20 cellular contexts compared by ENCODE assay signal in the genomic region with DNA sequence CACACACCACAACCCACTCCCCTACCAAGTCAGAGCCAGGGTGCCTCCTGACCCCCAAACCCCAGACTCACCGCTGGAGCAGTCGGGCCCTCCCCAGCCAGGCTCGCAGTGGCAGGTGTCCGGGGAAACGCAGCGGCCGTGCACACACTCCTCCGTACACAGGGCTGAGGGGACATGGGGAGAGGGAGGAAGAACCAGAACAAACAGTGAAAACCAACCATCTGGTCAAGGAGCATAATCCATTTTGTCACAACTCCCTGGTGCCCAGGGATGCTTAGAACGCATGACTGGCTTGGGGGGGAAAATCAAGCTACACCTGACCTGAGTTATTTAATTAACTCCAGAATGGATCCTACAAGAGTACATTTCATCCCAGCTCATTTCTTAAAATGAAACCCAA.
A peak's percentile ranks its signal among the peaks of the same experiment; 100 is the strongest.
DNase-seq lines count a peak whose midpoint lies in the region; ATAC-seq and TF ChIP-seq lines count a peak whose summit lies in the region.
"Had no signal": no experiment of that assay in that cellular context is flagged by ENCODE, and none has a peak within 500 bp of the region (broad histone marks: within the 10 kb centered on the region; RNA-seq: fewer than 3 reads in every experiment).

No MANE protein-coding gene starts in this region.

- no peak overlapping the region for H3K4me3 Mint-ChIP-seq in neural progenitor cell
- H3K4me3 Mint-ChIP-seq in activated CD8-positive, alpha-beta memory T cell treated with anti-CD3 and anti-CD28 coated beads, Interleukin-2, amount 10 ng/mL, durations not matched to agents 7 days and 5 days = no peak overlapping the region
- H3K4me3 Mint-ChIP-seq: CD4-positive, CD25-positive, alpha-beta regulatory T cell; GM23338; HFFc6 had no signal

- peak; percentile 54 for DNase-seq in COLO668 (lab: John Stamatoyannopoulos, UW; ENCODE audit: unreplicated experiment)
- peak; percentile 39 for DNase-seq in NCI-H2171 (lab: John Stamatoyannopoulos, UW)
- peak; percentile 54 for DNase-seq in SHP77 treated with DMSO at 0.1 percent for 48 hours (lab: John Stamatoyannopoulos, UW)
- DNase-seq in neural progenitor cell (ENCODE audit: low spot score) = no peak
- no peak for DNase-seq in RPMI8226
- DNase-seq in HAP-1 (ENCODE audit: low spot score in 2 of 2) = no peak
- no peak for DNase-seq in activated CD8-positive, alpha-beta memory T cell treated with anti-CD3 and anti-CD28 coated beads, Interleukin-2, amount 10 ng/mL, durations not matched to agents 7 days and 5 days
- DNase-seq in omental fat pad (ENCODE audit: low spot score) = no peak
- DNase-seq: AML-193; Calu3; CD4-positive, CD25-positive, alpha-beta regulatory T cell; DND-41; GF-D8; HFFc6; KG1; NCI-H1048; NCI-H146; NCI-H510A had no signal

- in situ Hi-C loops in HAP-1 (cut with MboI; ENCODE audit: low sequenced_read_pairs) = no loop called here

- no peaks in the 10 kb centered on the region for H3K9me3 Mint-ChIP-seq in neural progenitor cell
- no peaks in the 10 kb centered on the region for H3K9me3 Mint-ChIP-seq in activated CD8-positive, alpha-beta memory T cell treated with anti-CD3 and anti-CD28 coated beads, Interleukin-2, amount 10 ng/mL, durations not matched to agents 7 days and 5 days (ENCODE audit: low read depth)
- H3K9me3 Mint-ChIP-seq: GM23338, HFFc6 had no signal

- TF ChIP-seq CTCF in neural progenitor cell (IDR thresholded peaks at IDR 0.05) (no peak), omental fat pad (IDR thresholded peaks at IDR 0.05) (no peak)

- H3K27me3 Mint-ChIP-seq in neural progenitor cell (ENCODE audit: insufficient read depth, low read depth) = peaks cover 4% of the 10 kb centered on the region
- H3K27me3 Mint-ChIP-seq in activated CD8-positive, alpha-beta memory T cell treated with anti-CD3 and anti-CD28 coated beads, Interleukin-2, amount 10 ng/mL, durations not matched to agents 7 days and 5 days = peaks cover 15% of the 10 kb centered on the region

- ATAC-seq in activated CD8-positive, alpha-beta memory T cell treated with anti-CD3 and anti-CD28 coated beads, Interleukin-2, amount 10 ng/mL, durations not matched to agents 7 days and 5 days = no peak
- no peak for ATAC-seq in omental fat pad (ENCODE audit: low FRiP score)
- ATAC-seq: GM23338, SK-N-SH treated with all-trans-retinoic acid at 6 μM for 48 hours had no signal

- H2AFZ ChIP-seq in neural progenitor cell (replicated peaks) = no peak overlapping the region
- H2AFZ ChIP-seq: GM23338 had no signal

- H3K27ac Mint-ChIP-seq in neural progenitor cell = peak overlapping the region; percentile 91
- H3K27ac Mint-ChIP-seq in activated CD8-positive, alpha-beta memory T cell treated with anti-CD3 and anti-CD28 coated beads, Interleukin-2, amount 10 ng/mL, durations not matched to agents 7 days and 5 days = no peak overlapping the region
- H3K27ac Mint-ChIP-seq: CD4-positive, CD25-positive, alpha-beta regulatory T cell; GM23338; HFFc6 had no signal

- H3K27ac ChIP-seq in neural progenitor cell = no peak overlapping the region

- no peaks in the 10 kb centered on the region for H3K27me3 ChIP-seq in neural progenitor cell
- H3K27me3 ChIP-seq in HAP-1 (ENCODE audit: low read depth) = peaks cover 76% of the 10 kb centered on the region

- H3K4me2 ChIP-seq in neural progenitor cell = no peak overlapping the region
- H3K4me2 ChIP-seq: GM23338 had no signal

- peaks cover 12% of the 10 kb centered on the region for H3K4me1 ChIP-seq in neural progenitor cell
- no peaks in the 10 kb centered on the region for H3K4me1 ChIP-seq in HAP-1

- H3K36me3 Mint-ChIP-seq in neural progenitor cell = no peaks in the 10 kb centered on the region
- H3K36me3 Mint-ChIP-seq in activated CD8-positive, alpha-beta memory T cell treated with anti-CD3 and anti-CD28 coated beads, Interleukin-2, amount 10 ng/mL, durations not matched to agents 7 days and 5 days = no peaks in the 10 kb centered on the region
- H3K36me3 Mint-ChIP-seq: CD4-positive, CD25-positive, alpha-beta regulatory T cell had no signal

- CTCF ChIA-PET in activated CD8-positive, alpha-beta memory T cell treated with anti-CD3 and anti-CD28 coated beads, Interleukin-2, amount 10 ng/mL, durations not matched to agents 7 days and 5 days (lab: Charles Lee) = no interaction called here

- H4K20me1 ChIP-seq in neural progenitor cell (ENCODE audit: low read depth) = no peaks in the 10 kb centered on the region

- H3K9ac ChIP-seq in neural progenitor cell = no peak overlapping the region

- no peaks in the 10 kb centered on the region for H3K9me3 ChIP-seq in neural progenitor cell (ENCODE audit: low read depth)
- H3K9me3 ChIP-seq in HAP-1 = no peaks in the 10 kb centered on the region

- no peaks in the 10 kb centered on the region for H3K79me2 ChIP-seq in neural progenitor cell (ENCODE audit: low read depth)

- no peaks in the 10 kb centered on the region for H3K36me3 ChIP-seq in neural progenitor cell
- no peaks in the 10 kb centered on the region for H3K36me3 ChIP-seq in HAP-1 (replicated peaks)

- H3F3A ChIP-seq in neural progenitor cell (ENCODE audit: low read depth) = no peaks in the 10 kb centered on the region

- H3K4me3 ChIP-seq in neural progenitor cell (no peak overlapping the region), HAP-1 (no peak overlapping the region)
- H3K4me3 ChIP-seq: GM23338 had no signal

- H3K4me1 Mint-ChIP-seq in neural progenitor cell = peaks cover 44% of the 10 kb centered on the region
- H3K4me1 Mint-ChIP-seq in activated CD8-positive, alpha-beta memory T cell treated with anti-CD3 and anti-CD28 coated beads, Interleukin-2, amount 10 ng/mL, durations not matched to agents 7 days and 5 days = no peaks in the 10 kb centered on the region
- H3K4me1 Mint-ChIP-seq: CD4-positive, CD25-positive, alpha-beta regulatory T cell had no signal

Comparison
In these comparisons a context has a peak if more than half of its experiments do, and no peak if none do; other contexts are left out.
1. DNase-seq: peak in COLO668 (single experiment), NCI-H2171 (single experiment) and SHP77 treated with DMSO at 0.1 percent for 48 hours (single experiment); none in neural progenitor cell (single experiment), RPMI8226 (single experiment), HAP-1 (0 of 2), activated CD8-positive, alpha-beta memory T cell treated with anti-CD3 and anti-CD28 coated beads, Interleukin-2, amount 10 ng/mL, durations not matched to agents 7 days and 5 days (single experiment) and omental fat pad (single experiment).